8 cellular contexts compared by ENCODE assay signal in the genomic region with DNA sequence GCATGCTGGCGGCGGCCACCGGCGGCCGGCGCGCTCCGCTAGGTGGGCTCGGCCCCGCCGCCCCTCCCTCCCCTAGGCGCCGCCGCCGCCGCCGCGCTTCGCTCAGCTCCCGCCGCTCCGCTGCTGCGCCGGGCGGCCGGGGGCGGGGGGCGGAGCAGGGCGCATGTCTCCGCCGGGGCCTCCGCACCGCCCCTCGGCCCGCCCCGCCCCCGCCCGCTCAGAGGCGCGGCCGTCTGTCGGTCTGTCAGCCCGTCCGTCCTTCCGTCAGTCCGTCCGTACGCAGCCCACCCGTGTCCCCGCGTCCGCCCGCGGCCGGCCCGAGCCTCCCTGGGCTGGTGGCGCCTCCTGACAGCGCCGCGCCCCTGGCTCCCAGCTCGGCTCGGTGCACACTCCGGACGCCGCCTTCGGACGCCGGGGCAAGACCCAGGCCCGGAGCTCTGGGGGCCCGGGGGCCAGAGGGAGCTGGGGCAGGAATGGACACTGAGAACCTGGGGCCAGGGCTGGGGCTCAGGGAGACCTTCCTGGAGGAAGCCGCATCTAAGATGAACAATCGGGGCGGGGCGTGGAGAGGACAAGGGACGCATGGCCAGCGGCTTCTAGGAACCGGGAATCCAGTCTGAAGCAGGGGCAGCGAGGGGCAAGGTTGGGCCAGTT. TPM values are rescaled to one million over a fixed set of nuclear protein-coding genes. Genes with fewer than 3 reads are reported as not detected.
DNase-seq lines count a peak whose midpoint lies in the region; ATAC-seq and TF ChIP-seq lines count a peak whose summit lies in the region.

Gene GPR153 (minus strand): TSS at position 138 of the 654 bp plus-strand sequence. CDS start 6,193 bp downstream, outside the sequence.

- ATAC-seq in GM18868 (IDR thresholded peaks at IDR 0.05; ENCODE audit: unreplicated experiment): peak; percentile 62

- 1 to 2% methylated on average over 49 to 78 of the region's 78 CpGs for WGBS in esophagus, 2 donors
- 3 to 5% methylated on average over 10 of the region's 78 CpGs for WGBS in thyroid gland, 2 donors

- peak within 1 kb of the TSS; percentile 67 to 88 (median 80) for H3K27ac Mint-ChIP-seq in nephron

- TF ChIP-seq CTCF in nephron (IDR thresholded peaks at IDR 0.05; ENCODE audit: unreplicated experiment in 3 of 3) (no peak), thyroid gland (IDR thresholded peaks at IDR 0.05) (no peak)

- peaks cover 43% of the 10 kb centered on the region for H3K4me1 Mint-ChIP-seq in nephron

- peak within 1 kb of the TSS; percentile 54 to 55 for H3K4me3 ChIP-seq in esophagus (ENCODE audit: low read depth in 1 of 2, low read length in 2 of 2)
- H3K4me3 ChIP-seq in thyroid gland (replicated peaks in 1 of 3): peak within 1 kb of the TSS in 1 of 3 donors; percentile 36

- peak within 1 kb of the TSS; percentile 79 to 83 (median 83) for H3K4me3 Mint-ChIP-seq in nephron

- H3K36me3 ChIP-seq in esophagus (ENCODE audit: control insufficient read depth in 2 of 2, insufficient read depth in 2 of 2, low read length in 1 of 2) (peaks cover 0 to 2% of the 10 kb centered on the region in 2 donors), thyroid gland (no peaks in the 10 kb centered on the region)

- H3K27me3 ChIP-seq in esophagus (ENCODE audit: control insufficient read depth in 1 of 2, insufficient read depth in 2 of 2, low read length in 2 of 2): no peaks in the 10 kb centered on the region
- peaks cover 7% of the 10 kb centered on the region for H3K27me3 ChIP-seq in thyroid gland

- DNase-seq in NAMALWA (ENCODE audit: low spot score) (peak; percentile 60), thyroid gland (peak; percentile 15 to 27), midbrain (lab: John Stamatoyannopoulos, UW) (no peak), DMS153 (lab: John Stamatoyannopoulos, UW) (no peak)
- DNase-seq in activated CD8-positive, alpha-beta memory T cell treated with anti-CD3 and anti-CD28 coated beads for 24 hours: peak; percentile 77

- peaks cover 6% of the 10 kb centered on the region for H3K27me3 Mint-ChIP-seq in nephron (ENCODE audit: low read depth)

- H3K9me3 Mint-ChIP-seq in nephron: no peaks in the 10 kb centered on the region

- H3K9me3 ChIP-seq in esophagus (ENCODE audit: control insufficient read depth in 2 of 2, insufficient read depth in 1 of 2, low read depth in 1 of 2, low read length in 1 of 2) (no peaks in the 10 kb centered on the region), thyroid gland (no peaks in the 10 kb centered on the region)

- H3K4me1 ChIP-seq in esophagus (ENCODE audit: control insufficient read depth in 2 of 2, insufficient read depth in 2 of 2, low read length in 1 of 2): peaks cover 0 to 11% of the 10 kb centered on the region in 2 donors
- peaks cover 7 to 25% of the 10 kb centered on the region in 2 donors for H3K4me1 ChIP-seq in thyroid gland

- intact Hi-C loops in thyroid gland (cut with DNase I): no loop called here

- H3K36me3 Mint-ChIP-seq in nephron (ENCODE audit: low read depth): no peaks in the 10 kb centered on the region

- no peak for TF ChIP-seq POLR2A in thyroid gland (IDR thresholded peaks at IDR 0.05)

- H3K27ac ChIP-seq in esophagus (ENCODE audit: low read depth in 2 of 2, low read length in 1 of 2) (peak within 1 kb of the TSS; percentile 28 to 54), thyroid gland (peak within 1 kb of the TSS in 1 of 3 donors; percentile 49)

RNA-seq across cellular contexts. Expression of gene GPR153, which starts in this region (rescaled TPM):
- 1 to 10 TPM; 2.7 to 3.9 TPM for polyA plus RNA-seq in esophagus
- total RNA-seq in thyroid gland: 1 to 10 TPM in 3 of 4 donors, under 1 TPM in 1; 0.78 to 3.2 (median 1.5) TPM

Comparison
In these comparisons a context has a peak if more than half of its experiments do, and no peak if none do; other contexts are left out.
1. DNase-seq: peak in NAMALWA (single experiment), activated CD8-positive, alpha-beta memory T cell treated with anti-CD3 and anti-CD28 coated beads for 24 hours (single experiment) and thyroid gland (2 of 2); none in midbrain (single experiment) and DMS153 (single experiment).